Comparison of ENCODE assay signal across 1 cellular context in genomic region chr15:62447742-62448141, GRCh38.
TF ChIP-seq lines count a peak whose summit lies in the region.

No MANE protein-coding gene starts in this region.

TF ChIP-seq in IMR-90, 13 proteins besides CTCF, POLR2A, EP300 and RAD21:
- TF ChIP-seq CHD1 (IDR thresholded peaks at IDR 0.05; ENCODE audit: low read depth, low read length) (no peak), FOS (IDR thresholded peaks at IDR 0.05; ENCODE audit: low read depth, low read length) (no peak), MAFK (IDR thresholded peaks at IDR 0.05; ENCODE audit: low read depth, low read length) (no peak), MAZ (IDR thresholded peaks at IDR 0.05; ENCODE audit: borderline replicate concordance, low read depth, low read length) (no peak)
TF ChIP-seq in IMR-90: peak in this region for 0.
